9 cellular contexts compared by ENCODE assay signal in genomic region chr18:77052656-77053309, GRCh38.
A peak's percentile ranks its signal among the peaks of the same experiment; 100 is the strongest.
DNase-seq lines count a peak whose midpoint lies in the region; ATAC-seq and TF ChIP-seq lines count a peak whose summit lies in the region.
"Had no signal": no experiment of that assay in that cellular context is flagged by ENCODE, and none has a peak within 500 bp of the region (broad histone marks: within the 10 kb centered on the region; RNA-seq: fewer than 3 reads in every experiment).

No MANE protein-coding gene starts in this region.

- H2AFZ ChIP-seq in hepatocyte, result no peak overlapping the region

- H3K27me3 ChIP-seq in muscle layer of colon (ENCODE audit: control insufficient read depth in 1 of 2, insufficient read depth in 2 of 2, low read length in 2 of 2) (no peaks in the 10 kb centered on the region), hepatocyte (no peaks in the 10 kb centered on the region)

- 93% methylated on average over 16 of the region's 17 CpGs for WGBS in hepatocyte (ENCODE audit: low lambda C conversion rate, missing lambda C conversion rate)

- no peaks in the 10 kb centered on the region for H3K9me3 ChIP-seq in muscle layer of colon (ENCODE audit: low read length)
- no peaks in the 10 kb centered on the region for H3K9me3 ChIP-seq in hepatocyte (ENCODE audit: low read depth)

- H3K27me3 Mint-ChIP-seq in Calu3 (ENCODE audit: unreplicated experiment), result no peaks in the 10 kb centered on the region

- DNase-seq in Calu3 (no peak), SKM-1 treated with dmso at 0.1 percent for 144 hours (lab: John Stamatoyannopoulos, UW; ENCODE audit: unreplicated experiment) (peak; percentile 65), hepatocyte (ENCODE audit: low spot score) (no peak), NCI-H2029 (lab: John Stamatoyannopoulos, UW) (no peak), NCI-H128 (lab: John Stamatoyannopoulos, UW; ENCODE audit: unreplicated experiment) (no peak)
- DNase-seq: activated naive CD4-positive, alpha-beta T cell had no signal

- H3K4me3 ChIP-seq in muscle layer of colon (ENCODE audit: low read depth in 1 of 2, low read length in 2 of 2) (no peak overlapping the region), hepatocyte (no peak overlapping the region)

- H3K4me1 Mint-ChIP-seq in Calu3 (ENCODE audit: low read depth, unreplicated experiment), result peaks cover 55% of the 10 kb centered on the region

- intact Hi-C loops in Calu3 (cut with micrococcal nuclease; ENCODE audit: unreplicated experiment), result no loop called here

- H3K27ac ChIP-seq in muscle layer of colon (ENCODE audit: low read depth, low read length) (peak overlapping the region; percentile 23), hepatocyte (no peak overlapping the region)

- peaks cover 60% of the 10 kb centered on the region for H3K36me3 Mint-ChIP-seq in Calu3 (ENCODE audit: insufficient read depth, unreplicated experiment)

- H3K27ac Mint-ChIP-seq in Calu3 (ENCODE audit: unreplicated experiment), result peak overlapping the region; percentile 77

- H3K9me2 ChIP-seq in hepatocyte (replicated peaks; ENCODE audit: insufficient read depth), result no peaks in the 10 kb centered on the region

- H3K4me1 ChIP-seq in muscle layer of colon (ENCODE audit: insufficient read depth, low read length) (peaks cover 36% of the 10 kb centered on the region), hepatocyte (ENCODE audit: insufficient read depth) (peaks cover 31% of the 10 kb centered on the region)

- no peaks in the 10 kb centered on the region for H3K9me3 Mint-ChIP-seq in Calu3 (ENCODE audit: low read depth, unreplicated experiment)

- no peaks in the 10 kb centered on the region for H4K20me1 ChIP-seq in hepatocyte (ENCODE audit: insufficient read depth, poor library complexity, severe bottlenecking)

- H3K79me2 ChIP-seq in hepatocyte, result peaks cover 4% of the 10 kb centered on the region

- H3K9ac ChIP-seq in muscle layer of colon (ENCODE audit: low read length), result no peak overlapping the region

- CTCF ChIA-PET in Calu3 (lab: Charles Lee), result interaction anchor here (1.1 to 2.5 kb wide), 3 partner anchors 13 to 78 kb away, joined by 4 to 28 read pairs (median 5); no protein-coding TSS in a partner anchor

- TF ChIP-seq CTCF in Calu3 (IDR thresholded peaks at IDR 0.05; ENCODE audit: unreplicated experiment) (no peak), hepatocyte (IDR thresholded peaks at IDR 0.05; ENCODE audit: poor library complexity) (no peak)

- H3K4me3 Mint-ChIP-seq in Calu3 (ENCODE audit: low read depth, unreplicated experiment), result no peak overlapping the region

- ATAC-seq in HG02759 (IDR thresholded peaks at IDR 0.05; ENCODE audit: unreplicated experiment), result peak; percentile 34
- no peak for ATAC-seq in HG03280 (IDR thresholded peaks at IDR 0.05; ENCODE audit: unreplicated experiment)

- H3K4me2 ChIP-seq in hepatocyte, result no peak overlapping the region

- no TSS peak for BruUV-seq in Calu3 (replicated peaks; lab: Mats Ljungman, UMichigan)

- H3K36me3 ChIP-seq in muscle layer of colon (ENCODE audit: insufficient read depth, low read length), result no peaks in the 10 kb centered on the region
- H3K36me3 ChIP-seq in hepatocyte (replicated peaks; ENCODE audit: insufficient read depth, low read depth), result no peaks in the 10 kb centered on the region
